Comparison of ENCODE assay signal across 8 cellular contexts in the genomic region with DNA sequence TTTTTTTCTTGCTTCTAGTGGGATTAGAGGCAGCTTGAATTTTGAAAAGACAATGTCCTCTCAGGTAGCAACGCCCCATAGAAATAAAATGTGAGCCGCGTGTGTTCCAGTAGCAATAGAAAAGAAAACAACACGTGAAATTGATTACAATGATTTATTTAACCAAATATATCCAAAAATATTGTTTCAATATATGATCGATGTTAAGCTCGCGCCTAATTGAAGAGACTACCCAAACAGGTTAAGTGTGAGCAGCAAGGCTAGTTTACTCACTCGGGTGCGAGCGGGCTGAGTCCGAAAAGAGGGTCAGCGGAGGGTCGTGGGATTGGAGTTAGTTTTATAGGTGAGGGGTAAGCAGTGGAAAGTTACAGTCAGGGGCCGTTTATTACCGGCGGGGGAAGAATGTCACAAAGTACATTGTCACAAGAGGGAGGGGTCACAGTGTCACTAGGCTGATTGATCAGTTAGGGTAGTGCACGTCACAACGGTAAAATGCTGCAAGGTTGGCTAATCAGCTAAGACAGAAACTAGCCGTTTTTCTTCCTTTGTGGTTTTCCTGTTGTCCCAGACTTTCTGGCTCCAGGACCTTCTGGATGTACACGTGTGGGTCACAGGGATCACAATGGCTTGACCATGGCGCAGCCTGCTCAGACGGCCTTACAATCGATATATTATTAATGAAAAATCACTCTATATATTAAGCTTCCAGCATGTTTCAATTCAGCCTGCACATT. TPM values are rescaled to one million over a fixed set of nuclear protein-coding genes. Genes with fewer than 3 reads are reported as not detected.
DNase-seq lines count a peak whose midpoint lies in the region; ATAC-seq and TF ChIP-seq lines count a peak whose summit lies in the region.

No MANE protein-coding gene starts in this region.

- no peaks in the 10 kb centered on the region for H3K27me3 ChIP-seq in right lobe of liver
- H3K27me3 ChIP-seq in uterus = no peaks in the 10 kb centered on the region
- no peaks in the 10 kb centered on the region for H3K27me3 ChIP-seq in thyroid gland

- in situ Hi-C loops in astrocyte of the cerebellum (cut with HindIII; ENCODE audit: low sequenced_read_pairs) = no loop called here

- TF ChIP-seq POLR2A in right lobe of liver (IDR thresholded peaks at IDR 0.05) (no peak), uterus (IDR thresholded peaks at IDR 0.05) (no peak), thyroid gland (IDR thresholded peaks at IDR 0.05) (no peak)

- intact Hi-C loops in right lobe of liver (cut with DNase I) = no loop called here
- intact Hi-C loops in uterus (cut with DNase I; ENCODE audit: low total_unique reads) = no loop called here
- intact Hi-C loops in thyroid gland (cut with DNase I) = no loop called here

- H3K27ac ChIP-seq in right lobe of liver = peak overlapping the region in 2 of 3 donors; percentile 17 to 32
- peak overlapping the region; percentile 47 to 85 for H3K27ac ChIP-seq in uterus
- no peak overlapping the region for H3K27ac ChIP-seq in thyroid gland

- H3K4me1 ChIP-seq in right lobe of liver (peaks cover 0 to 5% (median 0%) of the 10 kb centered on the region in 4 donors), uterus (no peaks in the 10 kb centered on the region), thyroid gland (peaks cover 6 to 7% of the 10 kb centered on the region in 2 donors)

- H3K36me3 ChIP-seq in right lobe of liver = no peaks in the 10 kb centered on the region
- H3K36me3 ChIP-seq in uterus = no peaks in the 10 kb centered on the region
- no peaks in the 10 kb centered on the region for H3K36me3 ChIP-seq in thyroid gland

- 28% methylated on average over 22 of the region's 23 CpGs for WGBS in right lobe of liver (ENCODE audit: insufficient coverage, low coverage, low lambda C conversion rate, missing lambda C conversion rate)
- 46 to 53% methylated on average over 23 of the region's 23 CpGs for WGBS in thyroid gland, 2 donors

- H3K4me3 ChIP-seq in Jurkat, Clone E6-1 (ENCODE audit: low read length) = peak overlapping the region; percentile 88
- H3K4me3 ChIP-seq in astrocyte of the cerebellum (ENCODE audit: low read depth, low read length) (peak overlapping the region; percentile 94), right lobe of liver (peak overlapping the region in 2 of 3 donors; percentile 78 to 97), uterus (peak overlapping the region in 1 of 2 donors; percentile 85), thyroid gland (replicated peaks in 1 of 3) (peak overlapping the region in 1 of 3 donors; percentile 69)

- DNase-seq in CD1c-positive myeloid dendritic cell (ENCODE audit: extremely low spot score) (peak; percentile 18), astrocyte of the cerebellum (ENCODE audit: low read depth) (no peak), right lobe of liver (no peak), uterus (no peak), thyroid gland (no peak), superior temporal gyrus (ENCODE audit: extremely low spot score) (no peak)
- DNase-seq in Jurkat, Clone E6-1 (ENCODE audit: low read depth, low spot score) = no peak

- no peak for TF ChIP-seq CTCF in astrocyte of the cerebellum (IDR thresholded peaks at IDR 0.05; ENCODE audit: low read depth, low read length, missing control alignments)
- TF ChIP-seq CTCF in right lobe of liver (IDR thresholded peaks at IDR 0.05) = no peak
- TF ChIP-seq CTCF in uterus (IDR thresholded peaks at IDR 0.05) = no peak
- TF ChIP-seq CTCF in thyroid gland (IDR thresholded peaks at IDR 0.05) = no peak

- ATAC-seq in right lobe of liver = peak; percentile 27 to 67 (median 38)
- no peak for ATAC-seq in GM18873 (IDR thresholded peaks at IDR 0.05; ENCODE audit: low FRiP score, unreplicated experiment)

- H3K9me3 ChIP-seq in right lobe of liver (no peaks in the 10 kb centered on the region), uterus (no peaks in the 10 kb centered on the region), thyroid gland (no peaks in the 10 kb centered on the region)

RNA-seq across cellular contexts. Expression of gene ZNF670, which starts 0.7 kb away (rescaled TPM):
- polyA plus RNA-seq in Jurkat, Clone E6-1 (2012; ENCODE audit: insufficient read depth, insufficient read length) = 5.7 TPM
- total RNA-seq in right lobe of liver (1 to 10 TPM in 5 of 6 experiments, under 1 TPM in 1; 0.79 to 2.7 (median 1.5) TPM), uterus (1 to 10 TPM; 5.0 to 9.5 (median 7.4) TPM), thyroid gland (1 to 10 TPM; 3.5 to 7.4 (median 4.4) TPM)

RNA-seq across cellular contexts. Expression of gene ZNF669, which starts 24.8 kb away (rescaled TPM):
- polyA plus RNA-seq in Jurkat, Clone E6-1 (2012; ENCODE audit: insufficient read depth, insufficient read length) = 6.4 TPM
- total RNA-seq in right lobe of liver = 1 to 10 TPM in 5 of 6 experiments, under 1 TPM in 1; 0.90 to 2.6 (median 1.5) TPM
- 10 to 100 TPM in 3 of 4 donors, 1 to 10 TPM in 1; 2.3 to 25.0 (median 14.8) TPM for total RNA-seq in uterus
- 10 to 100 TPM in 3 of 4 donors, 1 to 10 TPM in 1; 9.8 to 13.0 (median 10.3) TPM for total RNA-seq in thyroid gland

Comparison
In these comparisons a context has a peak if more than half of its experiments do, and no peak if none do; other contexts are left out.
1. H3K27ac ChIP-seq: peak in right lobe of liver (2 of 3) and uterus (2 of 2); none in thyroid gland (0 of 3).